Comparison of ENCODE assay signal across 18 cellular contexts in genomic region chr6:112839525-112839961, GRCh38.
DNase-seq lines count a peak whose midpoint lies in the region; ATAC-seq, FAIRE-seq and TF ChIP-seq lines count a peak whose summit lies in the region.
"Had no signal": no experiment of that assay in that cellular context is flagged by ENCODE, and none has a peak within 500 bp of the region (broad histone marks: within the 10 kb centered on the region; RNA-seq: fewer than 3 reads in every experiment).

No MANE protein-coding gene starts in this region.

- BruUV-seq in endothelial cell of umbilical vein (replicated peaks; lab: Mats Ljungman, UMichigan) = no TSS peak

- H3K9me3 ChIP-seq in endothelial cell of umbilical vein (replicated peaks; ENCODE audit: control insufficient read depth, insufficient read depth, low read length) (no peaks in the 10 kb centered on the region), lung (ENCODE audit: control insufficient read depth in 2 of 2, insufficient read depth in 1 of 2, low read length in 1 of 2) (no peaks in the 10 kb centered on the region)
- H3K9me3 ChIP-seq: BE2C, colonic mucosa, uterus had no signal

- H3K4me2 ChIP-seq in endothelial cell of umbilical vein (ENCODE audit: insufficient read depth, low read length) = no peak overlapping the region

- peak; percentile 49 for DNase-seq in AG08395 (ENCODE audit: low spot score)
- peak; percentile 39 for DNase-seq in HTR-8/SVneo (ENCODE audit: insufficient read length, low spot score)
- DNase-seq in endothelial cell of umbilical vein (ENCODE audit: low read depth, low spot score) = peak; percentile 4
- DNase-seq in lung (ENCODE audit: low spot score) = no peak
- no peak for DNase-seq in D721Med (ENCODE audit: insufficient read length, low spot score)
- no peak for DNase-seq in NCI-H345 (lab: John Stamatoyannopoulos, UW)
- no peak for DNase-seq in NK-92 (lab: John Stamatoyannopoulos, UW; ENCODE audit: unreplicated experiment)
- DNase-seq in A172 (ENCODE audit: low spot score) = no peak
- DNase-seq: activated CD4-positive, alpha-beta memory T cell treated with anti-CD3 and anti-CD28 coated beads, Interleukin-2, amount 10 ng/mL, durations not matched to agents 7 days and 5 days; activated naive CD4-positive, alpha-beta T cell treated with anti-CD3 and anti-CD28 coated beads, Interleukin-2, amount 10 ng/mL, durations not matched to agents 7 days and 5 days; BE2C; colonic mucosa; H9; NCI-H2107; occipital lobe; OCI-M1; uterus had no signal

- H3K79me2 ChIP-seq in endothelial cell of umbilical vein (ENCODE audit: control insufficient read depth, insufficient read depth, low read length) = no peaks in the 10 kb centered on the region

- no peak overlapping the region for H3K4me3 ChIP-seq in endothelial cell of umbilical vein (replicated peaks in 1 of 3; ENCODE audit: insufficient read depth in 1 of 3, low read depth in 1 of 3, low read length in 3 of 3)
- H3K4me3 ChIP-seq in lung = no peak overlapping the region
- H3K4me3 ChIP-seq: colonic mucosa, uterus had no signal

- H3K4me1 ChIP-seq in endothelial cell of umbilical vein (ENCODE audit: control insufficient read depth, extremely low read depth, insufficient read depth, low read length) = no peaks in the 10 kb centered on the region
- no peaks in the 10 kb centered on the region for H3K4me1 ChIP-seq in lung (ENCODE audit: control insufficient read depth in 2 of 2, insufficient read depth in 2 of 2, low read length in 2 of 2)
- H3K4me1 ChIP-seq: BE2C, colonic mucosa, uterus had no signal

- no peak overlapping the region for H3K27ac ChIP-seq in endothelial cell of umbilical vein (ENCODE audit: insufficient read depth, low read depth, low read length)
- no peak overlapping the region for H3K27ac ChIP-seq in lung (ENCODE audit: low read depth in 1 of 2, low read length in 1 of 2)
- H3K27ac ChIP-seq: colonic mucosa, uterus had no signal

- no peaks in the 10 kb centered on the region for H3K27me3 ChIP-seq in endothelial cell of umbilical vein (ENCODE audit: control insufficient read depth in 2 of 2, insufficient read depth in 2 of 2, low read length in 2 of 2)
- H3K27me3 ChIP-seq in lung (ENCODE audit: control insufficient read depth, insufficient read depth) = no peaks in the 10 kb centered on the region
- H3K27me3 ChIP-seq: BE2C, colonic mucosa, uterus had no signal

- ATAC-seq in lung (ENCODE audit: insufficient read depth, low FRiP score) = peak; percentile 88
- ATAC-seq: left lobe of liver had no signal

- POLR2A ChIA-PET in endothelial cell of umbilical vein (lab: Charles Lee) = no interaction called here

- dilution Hi-C loops in endothelial cell of umbilical vein (cut with MboI; ENCODE audit: extremely low pct_ligation_motif_present, low sequenced_read_pairs) = no loop called here

- intact Hi-C loops in endothelial cell of umbilical vein (cut with micrococcal nuclease) = no loop called here

- FAIRE-seq in HTR-8/SVneo (lab: Jason Lieb, UNC) (no peak), endothelial cell of umbilical vein (lab: Jason Lieb, UNC) (no peak), D721Med (lab: Jason Lieb, UNC) (no peak)

- TF ChIP-seq CTCF in endothelial cell of umbilical vein (IDR thresholded peaks at IDR 0.05; ENCODE audit: extremely low read depth in 1 of 2, insufficient read depth in 1 of 2, low read depth in 1 of 2, low read length in 2 of 2) (no peak), lung (IDR thresholded peaks at IDR 0.05; ENCODE audit: control extremely low read depth, extremely low read depth) (no peak), D721Med (IDR thresholded peaks at IDR 0.05; ENCODE audit: insufficient read depth, missing control alignments) (no peak)

- CTCF ChIA-PET in endothelial cell of umbilical vein (lab: Charles Lee) = interaction anchor here (0.9 to 2.1 kb wide), 4 partner anchors 16 to 56 kb away, joined by 3 to 8 read pairs (median 4); no protein-coding TSS in a partner anchor

- no peak overlapping the region for H3K9ac ChIP-seq in endothelial cell of umbilical vein (replicated peaks; ENCODE audit: extremely low read depth, insufficient read depth, low read length)

- no peak overlapping the region for H2AFZ ChIP-seq in endothelial cell of umbilical vein (ENCODE audit: low read depth, low read length)

- no peaks in the 10 kb centered on the region for H3K9me1 ChIP-seq in endothelial cell of umbilical vein (replicated peaks; ENCODE audit: control insufficient read depth, extremely low read depth, insufficient read depth, low read length)

- H3K36me3 ChIP-seq in endothelial cell of umbilical vein (ENCODE audit: control insufficient read depth in 2 of 2, extremely low read depth in 1 of 2, insufficient read depth in 2 of 2, low read length in 2 of 2) (no peaks in the 10 kb centered on the region), lung (ENCODE audit: control insufficient read depth in 2 of 2, insufficient read depth in 2 of 2, low read length in 2 of 2) (no peaks in the 10 kb centered on the region)
- H3K36me3 ChIP-seq: BE2C, colonic mucosa, uterus had no signal

- TF ChIP-seq POLR2A in endothelial cell of umbilical vein (IDR thresholded peaks at IDR 0.05; ENCODE audit: low read depth, low read length) = no peak

- H4K20me1 ChIP-seq in endothelial cell of umbilical vein (replicated peaks; ENCODE audit: control insufficient read depth, extremely low read depth, insufficient read depth, low read length) = no peaks in the 10 kb centered on the region

TF ChIP-seq in endothelial cell of umbilical vein, 7 proteins besides CTCF, POLR2A, EP300 and RAD21:
- TF ChIP-seq, protein P1, sequence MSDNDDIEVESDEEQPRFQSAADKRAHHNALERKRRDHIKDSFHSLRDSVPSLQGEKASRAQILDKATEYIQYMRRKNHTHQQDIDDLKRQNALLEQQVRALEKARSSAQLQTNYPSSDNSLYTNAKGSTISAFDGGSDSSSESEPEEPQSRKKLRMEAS (IDR thresholded peaks at IDR 0.05; ENCODE audit: insufficient read depth, insufficient read length) = no peak
- no peak for TF ChIP-seq POLR2AphosphoS5 (IDR thresholded peaks at IDR 0.05; ENCODE audit: insufficient read depth, low read depth, low read length)
- no peak for TF ChIP-seq GATA2 (IDR thresholded peaks at IDR 0.05; ENCODE audit: insufficient read depth, insufficient read length, low read depth, low read length)
- no peak for TF ChIP-seq FOS (IDR thresholded peaks at IDR 0.05; ENCODE audit: borderline replicate concordance, insufficient read depth, low read length)
- TF ChIP-seq JUN (IDR thresholded peaks at IDR 0.05; ENCODE audit: borderline replicate concordance, insufficient read depth, insufficient read length, low read depth) = no peak
- TF ChIP-seq EZH2 (IDR thresholded peaks at IDR 0.05; ENCODE audit: borderline replicate concordance, low read depth, low read length, severe bottlenecking) = no peak
- no peak for TF ChIP-seq MYC (IDR thresholded peaks at IDR 0.05; ENCODE audit: low read depth, low read length)

Comparison
In these comparisons a context has a peak if more than half of its experiments do, and no peak if none do; other contexts are left out.
1. DNase-seq: peak in AG08395 (single experiment), HTR-8/SVneo (single experiment) and endothelial cell of umbilical vein (single experiment); none in lung (single experiment), D721Med (single experiment), NCI-H345 (single experiment), NK-92 (single experiment) and A172 (single experiment).